Comparison of ENCODE assay signal across 18 cellular contexts in genomic region chrX:53711446-53711845, GRCh38.
"Had no signal": no experiment of that assay in that cellular context is flagged by ENCODE, and none has a peak within 500 bp of the region (broad histone marks: within the 10 kb centered on the region; RNA-seq: fewer than 3 reads in every experiment).

No MANE protein-coding gene starts in this region.

- H3K27me3 Mint-ChIP-seq: activated naive CD8-positive, alpha-beta T cell treated with anti-CD3 and anti-CD28 coated beads, Interleukin-2, amount 50 U/mL, for 24 hours; effector memory CD8-positive, alpha-beta T cell; natural killer cell treated with Interleukin-12 subunit alpha and Interleukin-12 subunit beta and Interleukin-15 and Interleukin-18, amount 100 ng/mL, for 72 hours; stimulated activated naive B cell treated with anti-CD40 and anti-IgM and Interleukin-4, amounts not matched to agents 10 μg/mL and 1 μg/mL and 100 μg/mL, for 72 hours; T-cell had no signal

- H3K9me3 Mint-ChIP-seq: activated naive CD8-positive, alpha-beta T cell treated with anti-CD3 and anti-CD28 coated beads, Interleukin-2, amount 50 U/mL, for 24 hours; effector memory CD8-positive, alpha-beta T cell; natural killer cell treated with Interleukin-12 subunit alpha and Interleukin-12 subunit beta and Interleukin-15 and Interleukin-18, amount 100 ng/mL, for 72 hours; stimulated activated naive B cell treated with anti-CD40 and anti-IgM and Interleukin-4, amounts not matched to agents 10 μg/mL and 1 μg/mL and 100 μg/mL, for 72 hours; T-cell had no signal

- ATAC-seq: activated naive CD8-positive, alpha-beta T cell treated with anti-CD3 and anti-CD28 coated beads, Interleukin-2, amount 50 U/mL, for 24 hours; effector memory CD8-positive, alpha-beta T cell; left ventricle myocardium superior; natural killer cell treated with Interleukin-12 subunit alpha and Interleukin-12 subunit beta and Interleukin-15 and Interleukin-18, amount 100 ng/mL, for 72 hours; stimulated activated naive B cell treated with anti-CD40 and anti-IgM and Interleukin-4, amounts not matched to agents 10 μg/mL and 1 μg/mL and 100 μg/mL, for 72 hours; T-cell had no signal

- H3K9me3 ChIP-seq: SK-N-SH, tibial artery had no signal

- H3K4me3 Mint-ChIP-seq: activated naive CD8-positive, alpha-beta T cell treated with anti-CD3 and anti-CD28 coated beads, Interleukin-2, amount 50 U/mL, for 24 hours; effector memory CD8-positive, alpha-beta T cell; stimulated activated naive B cell treated with anti-CD40 and anti-IgM and Interleukin-4, amounts not matched to agents 10 μg/mL and 1 μg/mL and 100 μg/mL, for 72 hours; T-cell had no signal

- H3K27ac Mint-ChIP-seq: activated naive CD8-positive, alpha-beta T cell treated with anti-CD3 and anti-CD28 coated beads, Interleukin-2, amount 50 U/mL, for 24 hours; effector memory CD8-positive, alpha-beta T cell; stimulated activated naive B cell treated with anti-CD40 and anti-IgM and Interleukin-4, amounts not matched to agents 10 μg/mL and 1 μg/mL and 100 μg/mL, for 72 hours; T-cell had no signal

- H3K4me2 ChIP-seq: SK-N-SH had no signal

- DNase-seq: activated CD4-positive, alpha-beta T cell treated with anti-CD3 and anti-CD28 coated beads for 1 hour; activated effector memory CD4-positive, alpha-beta T cell treated with anti-CD3 and anti-CD28 coated beads, Interleukin-2, amount 50 U/mL, for 16 hours; activated naive CD8-positive, alpha-beta T cell treated with anti-CD3 and anti-CD28 coated beads, Interleukin-2, amount 50 U/mL, for 24 hours; aorta; cerebellar nuclear complex; dermis blood vessel endothelial cell; effector memory CD8-positive, alpha-beta T cell; head of caudate nucleus; kidney glomerular epithelial cell; left ventricle myocardium superior; mesenchymal stem cell; SK-N-SH; stimulated activated CD4-positive, alpha-beta T cell treated with anti-CD3 and anti-CD28 coated beads, Interleukin-2, amount 100 ng/mL, for 48 hours; stimulated activated naive B cell treated with anti-CD40 and anti-IgM and Interleukin-4, amounts not matched to agents 10 μg/mL and 1 μg/mL and 100 μg/mL, for 72 hours; T-cell; tibial artery had no signal

- H3K4me3 ChIP-seq: tibial artery had no signal

- H3K9ac ChIP-seq: SK-N-SH had no signal

- H3K36me3 ChIP-seq: tibial artery had no signal

- H3K27ac ChIP-seq: epithelial cell of prostate, tibial artery had no signal

- H3K27me3 ChIP-seq: tibial artery had no signal
